In the genomic region with DNA sequence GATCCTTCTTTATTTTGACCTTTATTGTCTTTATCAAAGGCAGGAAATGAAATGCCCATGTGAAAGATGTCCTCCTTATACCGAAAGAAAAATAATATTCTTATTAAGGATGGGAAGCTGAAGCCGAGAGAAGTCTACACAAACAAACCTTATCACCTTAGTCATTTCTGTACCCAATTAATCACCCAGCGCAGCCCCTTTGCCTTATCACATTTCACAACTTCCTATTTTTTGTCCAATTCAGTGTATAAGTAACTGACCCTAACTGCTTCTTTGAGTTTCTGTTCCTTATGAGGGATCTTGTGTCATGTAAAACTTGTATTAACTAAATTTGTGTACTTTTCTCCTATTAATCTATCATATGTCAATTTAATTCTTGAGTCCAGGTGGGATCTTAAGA, we compare ENCODE assay signal across 17 cellular contexts. TPM values are rescaled to one million over a fixed set of nuclear protein-coding genes. Genes with fewer than 3 reads are reported as not detected.
DNase-seq lines count a peak whose midpoint lies in the region; TF ChIP-seq lines count a peak whose summit lies in the region.
"Had no signal": no experiment of that assay in that cellular context is flagged by ENCODE, and none has a peak within 500 bp of the region (broad histone marks: within the 10 kb centered on the region; RNA-seq: fewer than 3 reads in every experiment).

No MANE protein-coding gene starts in this region.

- H3K79me2 ChIP-seq in mammary epithelial cell (ENCODE audit: insufficient read depth, low read length) = no peaks in the 10 kb centered on the region

- intact Hi-C loops in head of caudate nucleus (cut with DNase I) = loop anchor here (10.0 kb wide), 1 partner anchor 59 kb away; no protein-coding TSS in a partner anchor
- intact Hi-C loops in CD4-positive, alpha-beta memory T cell (cut with micrococcal nuclease) = no loop called here
- intact Hi-C loops in mammary epithelial cell (cut with micrococcal nuclease) = no loop called here

- H3K9me3 ChIP-seq in CD4-positive, alpha-beta memory T cell (ENCODE audit: control insufficient read depth in 1 of 2, low read length in 2 of 2) = no peaks in the 10 kb centered on the region
- no peaks in the 10 kb centered on the region for H3K9me3 ChIP-seq in mammary epithelial cell (replicated peaks; ENCODE audit: insufficient read depth, low read length)
- H3K9me3 ChIP-seq: adrenal gland, BE2C, right atrium auricular region had no signal

- H3K4me3 ChIP-seq in HL-60 (replicated peaks; ENCODE audit: insufficient read depth, low read length) (no peak overlapping the region), mammary epithelial cell (replicated peaks in 1 of 3; ENCODE audit: insufficient read depth in 1 of 3, low read depth in 2 of 3, low read length in 3 of 3) (no peak overlapping the region)
- no peak overlapping the region for H3K4me3 ChIP-seq in CD4-positive, alpha-beta memory T cell (ENCODE audit: low read length in 2 of 2)
- H3K4me3 ChIP-seq: adrenal gland, right atrium auricular region had no signal

- H2AFZ ChIP-seq in mammary epithelial cell (ENCODE audit: low read depth, low read length) = no peak overlapping the region

- no peaks in the 10 kb centered on the region for H3K9me3 Mint-ChIP-seq in CD4-positive, alpha-beta memory T cell
- H3K9me3 Mint-ChIP-seq: activated T-helper 17 cell treated with anti-CD3 and anti-CD28 coated beads, Interleukin-2, amount 50 U/mL, for 72 hours had no signal

- peaks cover 6 to 11% of the 10 kb centered on the region in 2 donors for H3K27me3 Mint-ChIP-seq in CD4-positive, alpha-beta memory T cell

- 87% methylated on average over 3 of the region's 3 CpGs for WGBS in mammary epithelial cell (ENCODE audit: low coverage, missing lambda C conversion rate)

- no peaks in the 10 kb centered on the region for H3K4me1 Mint-ChIP-seq in CD4-positive, alpha-beta memory T cell
- H3K4me1 Mint-ChIP-seq: activated T-helper 17 cell treated with anti-CD3 and anti-CD28 coated beads, Interleukin-2, amount 50 U/mL, for 72 hours had no signal

- H4K20me1 ChIP-seq in mammary epithelial cell (ENCODE audit: insufficient read depth, low read length) = no peaks in the 10 kb centered on the region

- H3K36me3 ChIP-seq in CD4-positive, alpha-beta memory T cell (ENCODE audit: insufficient read depth, low read length) = no peaks in the 10 kb centered on the region
- H3K36me3 ChIP-seq in mammary epithelial cell (ENCODE audit: insufficient read depth, low read length) = no peaks in the 10 kb centered on the region
- H3K36me3 ChIP-seq: adrenal gland, BE2C, right atrium auricular region had no signal

- H3K27ac ChIP-seq in HL-60 (replicated peaks) (peak overlapping the region; percentile 48), mammary epithelial cell (ENCODE audit: insufficient read depth, low read depth, low read length) (no peak overlapping the region)
- no peak overlapping the region for H3K27ac ChIP-seq in CD4-positive, alpha-beta memory T cell (ENCODE audit: low read depth, low read length)
- H3K27ac ChIP-seq: adrenal gland, right atrium auricular region, VCaP had no signal

- no peak overlapping the region for H3K4me3 Mint-ChIP-seq in CD4-positive, alpha-beta memory T cell
- H3K4me3 Mint-ChIP-seq: activated T-helper 17 cell treated with anti-CD3 and anti-CD28 coated beads, Interleukin-2, amount 50 U/mL, for 72 hours had no signal

- TF ChIP-seq CTCF in HL-60 (IDR thresholded peaks at IDR 0.05; ENCODE audit: insufficient read depth, low read length) (no peak), mammary epithelial cell (conservative IDR thresholded peaks at IDR 0.05 in 1 of 2, IDR thresholded peaks at IDR 0.05 in 1 of 2; ENCODE audit: extremely low read depth in 1 of 2, insufficient read depth in 1 of 2, low read depth in 1 of 2, low read length in 2 of 2) (no peak)

- BruUV-seq in mammary epithelial cell (replicated peaks; lab: Mats Ljungman, UMichigan) = no TSS peak

- H3K27ac Mint-ChIP-seq in CD4-positive, alpha-beta memory T cell = no peak overlapping the region
- H3K27ac Mint-ChIP-seq: activated T-helper 17 cell treated with anti-CD3 and anti-CD28 coated beads, Interleukin-2, amount 50 U/mL, for 72 hours had no signal

- CTCF ChIA-PET in CD4-positive, alpha-beta memory T cell (lab: Charles Lee; ENCODE audit: partially characterized antibody) = no interaction called here
- CTCF ChIA-PET in mammary epithelial cell (lab: Charles Lee; ENCODE audit: low non-redundant PET) = no interaction called here

- H3K27me3 ChIP-seq in HL-60 (ENCODE audit: insufficient read depth, poor library complexity, severe bottlenecking) (no peaks in the 10 kb centered on the region), mammary epithelial cell (ENCODE audit: insufficient read depth, low read length) (no peaks in the 10 kb centered on the region)
- no peaks in the 10 kb centered on the region for H3K27me3 ChIP-seq in CD4-positive, alpha-beta memory T cell (ENCODE audit: insufficient read depth, low read length)
- H3K27me3 ChIP-seq: adrenal gland, right atrium auricular region had no signal

- POLR2A ChIA-PET in CD4-positive, alpha-beta memory T cell (lab: Charles Lee; ENCODE audit: partially characterized antibody) = no interaction called here

- in situ Hi-C loops in mammary epithelial cell (cut with MboI; ENCODE audit: low sequenced_read_pairs in 2 of 2) = loop anchor here in 1 of 2 donors (10.0 kb wide), 1 partner anchor 59 kb away; no protein-coding TSS in a partner anchor

- dilution Hi-C loops in mammary epithelial cell (cut with HindIII; ENCODE audit: low sequenced_read_pairs) = no loop called here

- no peak overlapping the region for H3K9ac ChIP-seq in mammary epithelial cell (ENCODE audit: insufficient read depth, low read length)

- H3K4me1 ChIP-seq in CD4-positive, alpha-beta memory T cell (ENCODE audit: insufficient read depth, low read length) = no peaks in the 10 kb centered on the region
- peaks cover 11% of the 10 kb centered on the region for H3K4me1 ChIP-seq in mammary epithelial cell (ENCODE audit: insufficient read depth, low read length)
- H3K4me1 ChIP-seq: adrenal gland, BE2C, right atrium auricular region had no signal

- H3K36me3 Mint-ChIP-seq in CD4-positive, alpha-beta memory T cell = no peaks in the 10 kb centered on the region

- no peak overlapping the region for H3K4me2 ChIP-seq in mammary epithelial cell (ENCODE audit: insufficient read depth, low read depth, low read length)

- DNase-seq in HL-60 (ENCODE audit: low read depth in 1 of 2, low spot score in 1 of 2) (peak; percentile 36 to 79), SKM-1 (lab: John Stamatoyannopoulos, UW; ENCODE audit: unreplicated experiment) (peak; percentile 2), pons (ENCODE audit: low spot score) (peak; percentile 31), head of caudate nucleus (no peak), mammary epithelial cell (no peak)
- no peak for DNase-seq in CD4-positive, alpha-beta memory T cell
- DNase-seq: adrenal gland; BE2C; central memory CD4-positive, alpha-beta T cell; DMS153; effector CD8-positive, alpha-beta T cell; kidney; NCI-H2029 treated with DMSO at 0.1 percent for 48 hours; NCI-H524 had no signal

RNA-seq across cellular contexts. Expression of a gene that starts 16.4 kb away (rescaled TPM):
- total RNA-seq in CD4-positive, alpha-beta memory T cell = not detected
- polyA plus RNA-seq in CD4-positive, alpha-beta memory T cell = not detected
- not detected for total RNA-seq in mammary epithelial cell
- polyA plus RNA-seq in mammary epithelial cell = not detected
- polyA minus RNA-seq in mammary epithelial cell = not detected
- total RNA-seq: activated T-helper 17 cell treated with anti-CD3 and anti-CD28 coated beads, Interleukin-2, amount 50 U/mL, for 72 hours; right atrium auricular region had no signal

RNA-seq across cellular contexts. Expression of a gene that starts 29.9 kb away (rescaled TPM):
- not detected for total RNA-seq in CD4-positive, alpha-beta memory T cell
- polyA plus RNA-seq in CD4-positive, alpha-beta memory T cell = not detected
- not detected for total RNA-seq in mammary epithelial cell
- polyA plus RNA-seq in mammary epithelial cell = not detected
- polyA minus RNA-seq in mammary epithelial cell = not detected
- total RNA-seq: activated T-helper 17 cell treated with anti-CD3 and anti-CD28 coated beads, Interleukin-2, amount 50 U/mL, for 72 hours had no signal

RNA-seq across cellular contexts. Expression of a gene that starts 32.8 kb away (rescaled TPM):
- total RNA-seq in CD4-positive, alpha-beta memory T cell = not detected
- polyA plus RNA-seq in CD4-positive, alpha-beta memory T cell = not detected
- not detected for total RNA-seq in mammary epithelial cell
- polyA plus RNA-seq in mammary epithelial cell = not detected
- polyA minus RNA-seq in mammary epithelial cell = not detected
- total RNA-seq: activated T-helper 17 cell treated with anti-CD3 and anti-CD28 coated beads, Interleukin-2, amount 50 U/mL, for 72 hours; right atrium auricular region had no signal

RNA-seq across cellular contexts. Expression of a gene that starts 47.6 kb away (rescaled TPM):
- total RNA-seq in CD4-positive, alpha-beta memory T cell = not detected
- not detected for polyA plus RNA-seq in CD4-positive, alpha-beta memory T cell
- total RNA-seq in mammary epithelial cell = not detected
- polyA plus RNA-seq in mammary epithelial cell = not detected
- not detected for polyA minus RNA-seq in mammary epithelial cell
- total RNA-seq: activated T-helper 17 cell treated with anti-CD3 and anti-CD28 coated beads, Interleukin-2, amount 50 U/mL, for 72 hours had no signal

RNA-seq across cellular contexts. Expression of a gene that starts 52.8 kb away (rescaled TPM):
- total RNA-seq in CD4-positive, alpha-beta memory T cell = not detected
- polyA plus RNA-seq in CD4-positive, alpha-beta memory T cell = not detected
- total RNA-seq in mammary epithelial cell = not detected
- not detected for polyA plus RNA-seq in mammary epithelial cell
- not detected for polyA minus RNA-seq in mammary epithelial cell
- total RNA-seq: activated T-helper 17 cell treated with anti-CD3 and anti-CD28 coated beads, Interleukin-2, amount 50 U/mL, for 72 hours; right atrium auricular region had no signal

Comparison
In these comparisons a context has a peak if more than half of its experiments do, and no peak if none do; other contexts are left out.
1. DNase-seq: peak in HL-60 (2 of 2), SKM-1 (single experiment) and pons (single experiment); none in head of caudate nucleus (0 of 42), CD4-positive, alpha-beta memory T cell (0 of 5) and mammary epithelial cell (single experiment).